In the genomic region with DNA sequence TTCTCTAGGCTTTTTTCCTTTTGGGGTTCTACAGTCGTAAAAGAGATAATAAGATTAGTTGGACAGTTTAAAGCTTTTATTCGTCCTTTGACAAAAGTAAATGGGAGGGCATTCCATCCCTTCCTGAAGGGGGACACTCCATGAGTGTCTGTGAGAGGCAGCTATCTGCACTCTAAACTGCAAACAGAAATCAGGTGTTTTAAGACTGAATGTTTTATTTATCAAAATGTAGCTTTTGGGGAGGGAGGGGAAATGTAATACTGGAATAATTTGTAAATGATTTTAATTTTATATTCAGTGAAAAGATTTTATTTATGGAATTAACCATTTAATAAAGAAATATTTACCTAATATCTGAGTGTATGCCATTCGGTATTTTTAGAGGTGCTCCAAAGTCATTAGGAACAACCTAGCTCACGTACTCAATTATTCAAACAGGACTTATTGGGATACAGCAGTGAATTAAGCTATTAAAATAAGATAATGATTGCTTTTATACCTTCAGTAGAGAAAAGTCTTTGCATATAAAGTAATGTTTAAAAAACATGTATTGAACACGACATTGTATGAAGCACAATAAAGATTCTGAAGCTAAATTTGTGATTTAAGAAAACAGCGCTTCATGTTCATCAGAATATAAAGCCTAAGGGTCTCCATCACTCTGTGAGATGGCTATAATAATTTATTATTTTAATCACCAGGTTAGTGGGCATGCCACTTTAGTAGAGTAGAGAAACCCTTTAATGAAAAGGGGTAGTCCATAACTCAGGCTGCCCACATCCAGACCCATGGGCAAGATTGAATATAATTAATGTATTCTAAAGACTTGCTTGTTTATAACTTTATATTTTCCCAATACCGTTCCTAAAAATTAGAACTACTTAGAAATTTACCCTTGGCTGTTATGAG, we compare ENCODE assay signal across 9 cellular contexts. TPM values are rescaled to one million over a fixed set of nuclear protein-coding genes. Genes with fewer than 3 reads are reported as not detected.
DNase-seq lines count a peak whose midpoint lies in the region; ATAC-seq and TF ChIP-seq lines count a peak whose summit lies in the region.
"Had no signal": no experiment of that assay in that cellular context is flagged by ENCODE, and none has a peak within 500 bp of the region (broad histone marks: within the 10 kb centered on the region; RNA-seq: fewer than 3 reads in every experiment).

No MANE protein-coding gene starts in this region.

- no peak for TF ChIP-seq CTCF in cardiac fibroblast (IDR thresholded peaks at IDR 0.05; ENCODE audit: low read depth, low read length)
- no peak for TF ChIP-seq CTCF in right lobe of liver (IDR thresholded peaks at IDR 0.05)
- TF ChIP-seq CTCF in thoracic aorta (IDR thresholded peaks at IDR 0.05) = no peak

- H3K4me1 ChIP-seq in HUES48 (ENCODE audit: control insufficient read depth, insufficient read depth, low read length) (peaks cover 49% of the 10 kb centered on the region), right lobe of liver (peaks cover 0 to 5% (median 0%) of the 10 kb centered on the region in 4 donors), thoracic aorta (ENCODE audit: control insufficient read depth in 1 of 2, low read depth in 2 of 2) (peaks cover 5 to 11% of the 10 kb centered on the region in 2 donors)

- H3K27ac ChIP-seq in HUES48 (ENCODE audit: low read depth, low read length) = peak overlapping the region; percentile 93
- H3K27ac ChIP-seq in right lobe of liver = no peak overlapping the region
- peak overlapping the region; percentile 96 to 99 for H3K27ac ChIP-seq in thoracic aorta

- ATAC-seq in right lobe of liver (no peak), thoracic aorta (ENCODE audit: insufficient number of reproducible peaks, low FRiP score, low read depth) (no peak), GM21576 (IDR thresholded peaks at IDR 0.05; ENCODE audit: unreplicated experiment) (no peak), HG02610 (IDR thresholded peaks at IDR 0.05; ENCODE audit: unreplicated experiment) (no peak)

- intact Hi-C loops in right lobe of liver (cut with DNase I) = no loop called here

- H3K4me3 ChIP-seq in HUES48 (ENCODE audit: low read depth, low read length) (peak overlapping the region; percentile 96), cardiac fibroblast (replicated peaks in 1 of 2; ENCODE audit: low read depth in 2 of 2, low read length in 2 of 2) (peak overlapping the region; percentile 75 to 88), right lobe of liver (peak overlapping the region in 2 of 3 donors; percentile 2 to 8), thoracic aorta (peak overlapping the region; percentile 75)

- H3K9me3 ChIP-seq in HUES48 (ENCODE audit: control insufficient read depth, insufficient read depth, low read length) (no peaks in the 10 kb centered on the region), right lobe of liver (no peaks in the 10 kb centered on the region), thoracic aorta (no peaks in the 10 kb centered on the region)

- DNase-seq in cardiac fibroblast (ENCODE audit: low read depth in 2 of 2) = peak in 1 of 2 donors; percentile 76
- no peak for DNase-seq in right lobe of liver
- no peak for DNase-seq in thoracic aorta (ENCODE audit: low spot score)
- DNase-seq in NCI-H1694 treated with DMSO at 0.1 percent for 48 hours (lab: John Stamatoyannopoulos, UW) = no peak
- no peak for DNase-seq in cerebellar nuclear complex (lab: John Stamatoyannopoulos, UW)
- DNase-seq: activated CD4-positive, alpha-beta T cell treated with anti-CD3 and anti-CD28 coated beads, Interleukin-2, amount 10 ng/mL, durations not matched to agents 7 days and 5 days had no signal

- WGBS in right lobe of liver (ENCODE audit: insufficient coverage, low coverage, low lambda C conversion rate, missing lambda C conversion rate) = 83% methylated on average over 7 of the region's 7 CpGs

- peak overlapping the region; percentile 98 for H3K9ac ChIP-seq in HUES48 (ENCODE audit: low read depth, low read length)

- TF ChIP-seq POLR2A in right lobe of liver (IDR thresholded peaks at IDR 0.05) = no peak

- peaks cover 27% of the 10 kb centered on the region for H3K36me3 ChIP-seq in HUES48 (ENCODE audit: control insufficient read depth, insufficient read depth, low read length)
- H3K36me3 ChIP-seq in right lobe of liver = peaks cover 0 to 12% (median 4%) of the 10 kb centered on the region in 4 donors
- peaks cover 15% of the 10 kb centered on the region for H3K36me3 ChIP-seq in thoracic aorta

- H3K27me3 ChIP-seq in HUES48 (ENCODE audit: control insufficient read depth, insufficient read depth, low read length) = peaks cover 9% of the 10 kb centered on the region
- no peaks in the 10 kb centered on the region for H3K27me3 ChIP-seq in right lobe of liver
- no peaks in the 10 kb centered on the region for H3K27me3 ChIP-seq in thoracic aorta (replicated peaks; ENCODE audit: insufficient read depth)

RNA-seq across cellular contexts. Expression of a gene that starts 3.0 kb away (rescaled TPM):
- total RNA-seq in right lobe of liver (10 to 100 TPM in 5 of 6 experiments, 1 to 10 TPM in 1; 6.7 to 62.4 (median 47.8) TPM), thoracic aorta (100 to 1,000 TPM; 107 to 413 TPM)
- total RNA-seq: activated CD4-positive, alpha-beta T cell treated with anti-CD3 and anti-CD28 coated beads, Interleukin-2, amount 10 ng/mL, durations not matched to agents 7 days and 5 days had no signal

Comparison
In these comparisons a context has a peak if more than half of its experiments do, and no peak if none do; other contexts are left out.
1. H3K27ac ChIP-seq: peak in HUES48 (single experiment) and thoracic aorta (2 of 2); none in right lobe of liver (0 of 3).
2. H3K4me3 ChIP-seq: peak in every context shown above with its lines; median percentile 96 in HUES48; 82 in cardiac fibroblast; 75 in thoracic aorta; 5 in right lobe of liver.